8 cellular contexts compared by ENCODE assay signal in genomic region chr15:90412356-90413194, GRCh38. TPM values are rescaled to one million over a fixed set of nuclear protein-coding genes. Genes with fewer than 3 reads are reported as not detected.
DNase-seq lines count a peak whose midpoint lies in the region; ATAC-seq, FAIRE-seq and TF ChIP-seq lines count a peak whose summit lies in the region.

No MANE protein-coding gene starts in this region.

- no peak for TF ChIP-seq CTCF in MM.1S (IDR thresholded peaks at IDR 0.05; ENCODE audit: low read length)
- TF ChIP-seq CTCF in thyroid gland (IDR thresholded peaks at IDR 0.05) = no peak

- H3K9me2 ChIP-seq in MM.1S (replicated peaks; ENCODE audit: insufficient read depth, low read length) = no peaks in the 10 kb centered on the region

- H3K36me3 Mint-ChIP-seq in activated naive CD8-positive, alpha-beta T cell treated with anti-CD3 and anti-CD28 coated beads for 36 hours = peaks cover 58% of the 10 kb centered on the region

- no peak for TF ChIP-seq POLR2A in GM12891 (IDR thresholded peaks at IDR 0.05; ENCODE audit: low read depth, low read length)
- peak in 1 of 2 donors; percentile 28 for TF ChIP-seq POLR2A in thyroid gland (IDR thresholded peaks at IDR 0.05)

- no peak overlapping the region for H3K9ac ChIP-seq in MM.1S (ENCODE audit: low read length)

- H3K4me1 Mint-ChIP-seq in activated naive CD8-positive, alpha-beta T cell treated with anti-CD3 and anti-CD28 coated beads for 36 hours = peaks cover 64% of the 10 kb centered on the region

- H3F3A ChIP-seq in MM.1S (ENCODE audit: insufficient read depth, low read length) = no peaks in the 10 kb centered on the region

- no peak overlapping the region for H3K4me3 ChIP-seq in MM.1S (ENCODE audit: low read length)
- H3K4me3 ChIP-seq in thyroid gland (replicated peaks in 1 of 3) = no peak overlapping the region

- H3K4me1 ChIP-seq in MM.1S (ENCODE audit: low read length) = peaks cover 12% of the 10 kb centered on the region
- H3K4me1 ChIP-seq in thyroid gland = peaks cover 38 to 53% of the 10 kb centered on the region in 2 donors

- 0 out of 2 replicates have a peak overlapping the region, but pooled peaks have one; percentile 0 for H3K27ac ChIP-seq in MM.1S (ENCODE audit: low read length)
- peak overlapping the region; percentile 66 to 82 (median 77) for H3K27ac ChIP-seq in thyroid gland

- H3K79me2 ChIP-seq in MM.1S (ENCODE audit: low read length) = peaks cover 76% of the 10 kb centered on the region

- H3K27me3 Mint-ChIP-seq in activated naive CD8-positive, alpha-beta T cell treated with anti-CD3 and anti-CD28 coated beads for 36 hours = no peaks in the 10 kb centered on the region

- DNase-seq in GM12891 (ENCODE audit: insufficient read length, low spot score) (no peak), H4 (ENCODE audit: low spot score) (peak; percentile 31), MM.1S (no peak), iPS-NIHi11 (ENCODE audit: low spot score) (peak; percentile 58), thyroid gland (peak; percentile 81 to 84), NAMALWA (ENCODE audit: low spot score) (no peak)
- DNase-seq in activated naive CD8-positive, alpha-beta T cell treated with anti-CD3 and anti-CD28 coated beads for 36 hours = no peak

- no peaks in the 10 kb centered on the region; the same call in 1 of the 2 replicates for H4K20me1 ChIP-seq in MM.1S (ENCODE audit: insufficient read depth, low read length)

- H3K4me3 Mint-ChIP-seq in activated naive CD8-positive, alpha-beta T cell treated with anti-CD3 and anti-CD28 coated beads for 36 hours = peak overlapping the region; percentile 9

- H3K4me2 ChIP-seq in MM.1S (ENCODE audit: low read depth, low read length) = peak overlapping the region; percentile 1; the same call in 1 of the 2 replicates

- H3K9me3 Mint-ChIP-seq in activated naive CD8-positive, alpha-beta T cell treated with anti-CD3 and anti-CD28 coated beads for 36 hours = peaks cover 5% of the 10 kb centered on the region

- peak overlapping the region; percentile 72 for H3K27ac Mint-ChIP-seq in activated naive CD8-positive, alpha-beta T cell treated with anti-CD3 and anti-CD28 coated beads for 36 hours

- H3K36me3 ChIP-seq in MM.1S (replicated peaks; ENCODE audit: insufficient read depth, low read length) = no peaks in the 10 kb centered on the region
- H3K36me3 ChIP-seq in thyroid gland = no peaks in the 10 kb centered on the region

- H3K27me3 ChIP-seq in MM.1S (replicated peaks; ENCODE audit: insufficient read depth, low read length) (no peaks in the 10 kb centered on the region), thyroid gland (no peaks in the 10 kb centered on the region)

- intact Hi-C loops in thyroid gland (cut with DNase I) = no loop called here

- H2AFZ ChIP-seq in MM.1S (ENCODE audit: low read length) = no peak overlapping the region

- peak; percentile 89 for FAIRE-seq in GM12891 (lab: Jason Lieb, UNC)

- ATAC-seq in HG03520 (IDR thresholded peaks at IDR 0.05; ENCODE audit: unreplicated experiment) = no peak

- H3K9me3 ChIP-seq in MM.1S (replicated peaks; ENCODE audit: insufficient read depth, low read length) = no peaks in the 10 kb centered on the region
- H3K9me3 ChIP-seq in thyroid gland = no peaks in the 10 kb centered on the region

- whole genome bisulfite sequencing in thyroid gland, 2 donors = 48 to 57% methylated on average over 3 of the region's 3 CpGs

TF ChIP-seq in GM12891, 5 proteins besides CTCF, POLR2A, EP300 and RAD21:
- no peak for TF ChIP-seq POLR2AphosphoS5 (IDR thresholded peaks at IDR 0.05; ENCODE audit: low read depth, low read length)
- TF ChIP-seq TAF1 (IDR thresholded peaks at IDR 0.05; ENCODE audit: low read depth, low read length) = no peak
- TF ChIP-seq PAX5 (IDR thresholded peaks at IDR 0.05; ENCODE audit: insufficient read depth, low read length, severe bottlenecking) = no peak
- TF ChIP-seq SPI1 (IDR thresholded peaks at IDR 0.05; ENCODE audit: low read depth, low read length) = peak; percentile 90
- no peak for TF ChIP-seq POU2F2 (IDR thresholded peaks at IDR 0.05; ENCODE audit: low read depth, low read length)
TF ChIP-seq in GM12891: peak in this region for 1.

RNA-seq across cellular contexts. Expression of gene IQGAP1, which starts 24.5 kb away (rescaled TPM):
- 73.8 TPM for polyA plus RNA-seq in GM12891 (2012; ENCODE audit: low read depth, missing spikeins)
- 39.7 and 53.3 TPM in 2 replicates for total RNA-seq in H4 (2014; rRNA removed; shearing (Covaris generic))
- 100 to 1,000 TPM; 129 to 133 TPM for total RNA-seq in activated naive CD8-positive, alpha-beta T cell treated with anti-CD3 and anti-CD28 coated beads for 36 hours
- 100 to 1,000 TPM; 222 to 290 (median 247) TPM for total RNA-seq in thyroid gland

Comparison
In these comparisons a context has a peak if more than half of its experiments do, and no peak if none do; other contexts are left out.
1. DNase-seq: peak in H4 (single experiment), iPS-NIHi11 (single experiment) and thyroid gland (2 of 2); none in GM12891 (single experiment), MM.1S (single experiment), activated naive CD8-positive, alpha-beta T cell treated with anti-CD3 and anti-CD28 coated beads for 36 hours (single experiment) and NAMALWA (single experiment).